In the genomic region with DNA sequence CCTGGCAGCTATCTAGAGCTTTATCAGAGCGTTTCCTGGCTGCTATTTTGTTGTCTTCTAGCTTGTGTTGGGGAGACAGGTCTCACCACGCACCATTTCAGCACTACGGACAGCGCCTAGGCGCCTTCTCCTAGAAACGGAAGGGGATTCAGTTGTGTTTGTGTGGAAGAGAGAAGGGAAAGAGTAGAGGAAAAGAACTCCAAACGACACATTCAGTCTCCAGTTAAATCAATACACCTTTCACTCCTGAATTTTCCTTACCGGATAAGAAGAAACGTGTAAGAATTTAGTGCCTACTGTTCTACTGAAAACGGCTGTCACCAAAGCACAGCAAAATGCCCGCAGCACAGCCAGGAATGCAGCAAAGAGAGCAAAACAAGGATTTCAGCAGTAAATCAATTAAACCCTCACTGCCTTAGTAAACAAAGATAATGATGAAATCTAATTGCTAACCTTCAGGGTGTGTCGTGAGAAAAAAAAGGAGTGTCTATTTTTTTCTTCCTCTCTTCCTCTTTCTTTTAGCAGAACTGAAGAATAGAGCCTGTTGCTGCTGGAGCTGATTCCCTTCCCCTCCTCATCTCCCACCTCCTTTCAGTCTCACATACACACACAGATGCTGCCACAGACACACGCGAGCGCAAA, we compare ENCODE assay signal across 8 cellular contexts. TPM values are rescaled to one million over a fixed set of nuclear protein-coding genes. Genes with fewer than 3 reads are reported as not detected.
DNase-seq lines count a peak whose midpoint lies in the region; ATAC-seq and TF ChIP-seq lines count a peak whose summit lies in the region.

No MANE protein-coding gene starts in this region.

- H4K20me1 ChIP-seq in SK-N-SH (ENCODE audit: insufficient read depth) = no peaks in the 10 kb centered on the region

- CTCF ChIA-PET in SK-N-SH (lab: Yijun Ruan, JAX) = no interaction called here

- no peaks in the 10 kb centered on the region for H3K9me2 ChIP-seq in SK-N-SH

- H3K4me1 ChIP-seq in SK-N-SH (ENCODE audit: control insufficient read depth in 1 of 2, insufficient read depth in 2 of 2, low read depth in 1 of 2, low read length in 1 of 2) = peaks cover 0 to 6% of the 10 kb centered on the region in 2 experiments; a peak in 2 of 4 replicates

- no peak overlapping the region for H3K9ac ChIP-seq in SK-N-SH

- POLR2A ChIA-PET in SK-N-SH (lab: Yijun Ruan, JAX) = no interaction called here

- TF ChIP-seq CTCF in SK-N-SH (IDR thresholded peaks at IDR 0.05) = no peak
- no peak for TF ChIP-seq CTCF in kidney epithelial cell (IDR thresholded peaks at IDR 0.05; ENCODE audit: insufficient read depth, low read length, poor library complexity, severe bottlenecking)

- H3K4me2 ChIP-seq in SK-N-SH = peak overlapping the region; percentile 81

- H3F3A ChIP-seq in SK-N-SH (replicated peaks; ENCODE audit: insufficient read depth) = no peaks in the 10 kb centered on the region

- H3K27ac ChIP-seq in SK-N-SH (ENCODE audit: low read depth in 2 of 2, low read length in 1 of 2) (no peak overlapping the region), caudate nucleus (ENCODE audit: low read depth, low read length) (peak overlapping the region; percentile 73)

- H3K36me3 ChIP-seq in SK-N-SH (replicated peaks in 1 of 2; ENCODE audit: control insufficient read depth in 1 of 2, insufficient read depth in 2 of 2, low read length in 1 of 2) (no peaks in the 10 kb centered on the region), kidney epithelial cell (ENCODE audit: control insufficient read depth, insufficient read depth, low read length) (no peaks in the 10 kb centered on the region)

- H2AFZ ChIP-seq in SK-N-SH (ENCODE audit: low read depth) = no peak overlapping the region

- H3K9me3 ChIP-seq in SK-N-SH = no peaks in the 10 kb centered on the region

- ATAC-seq in GM19351 (IDR thresholded peaks at IDR 0.05; ENCODE audit: unreplicated experiment) = no peak

- TF ChIP-seq RAD21 in SK-N-SH (IDR thresholded peaks at IDR 0.05; ENCODE audit: low read length) = no peak

- no peaks in the 10 kb centered on the region for H3K27me3 ChIP-seq in SK-N-SH (ENCODE audit: insufficient read depth)
- H3K27me3 ChIP-seq in kidney epithelial cell (ENCODE audit: control insufficient read depth, insufficient read depth, low read length) = peaks cover 9% of the 10 kb centered on the region

- no peak for TF ChIP-seq EP300 in SK-N-SH (IDR thresholded peaks at IDR 0.05; ENCODE audit: borderline replicate concordance in 1 of 2, low read depth in 1 of 2, low read length in 1 of 2)

- H3K79me2 ChIP-seq in SK-N-SH (ENCODE audit: insufficient read depth) = no peaks in the 10 kb centered on the region

- WGBS in SK-N-SH (ENCODE audit: low lambda C conversion rate) = 12% methylated on average over 15 of the region's 15 CpGs

- peak; percentile 65 for DNase-seq in activated effector memory CD4-positive, alpha-beta T cell treated with anti-CD3 and anti-CD28 coated beads, Interleukin-2, amount 50 U/mL, for 16 hours
- no peak for DNase-seq in activated effector memory CD4-positive, alpha-beta T cell treated with Interleukin-2 at 50 U/mL for 16 hours
- DNase-seq in SK-N-SH (peak; percentile 27), caudate nucleus (lab: John Stamatoyannopoulos, UW) (peak in 37 of 61 donors; percentile 1 to 47 (median 11)), kidney epithelial cell (ENCODE audit: low read depth) (no peak), COR-L47 (lab: John Stamatoyannopoulos, UW) (no peak)
- peak; percentile 16 to 29 for DNase-seq in stimulated activated CD4-positive, alpha-beta T cell treated with anti-CD3 and anti-CD28 coated beads, Interleukin-2, amount 100 ng/mL, for 48 hours

- H3K4me3 ChIP-seq in SK-N-SH (ENCODE audit: low read depth in 2 of 2, low read length in 1 of 2) (peak overlapping the region; percentile 37 to 54; a peak in 3 of 4 replicates), kidney epithelial cell (ENCODE audit: low read depth, low read length) (peak overlapping the region; percentile 24)

TF ChIP-seq in SK-N-SH, 30 proteins besides CTCF, POLR2A, EP300 and RAD21:
- TF ChIP-seq FOXM1 (IDR thresholded peaks at IDR 0.05; ENCODE audit: low read depth) = no peak
- TF ChIP-seq YY1 (IDR thresholded peaks at IDR 0.05; ENCODE audit: low read depth) = no peak
- TF ChIP-seq, protein P1, sequence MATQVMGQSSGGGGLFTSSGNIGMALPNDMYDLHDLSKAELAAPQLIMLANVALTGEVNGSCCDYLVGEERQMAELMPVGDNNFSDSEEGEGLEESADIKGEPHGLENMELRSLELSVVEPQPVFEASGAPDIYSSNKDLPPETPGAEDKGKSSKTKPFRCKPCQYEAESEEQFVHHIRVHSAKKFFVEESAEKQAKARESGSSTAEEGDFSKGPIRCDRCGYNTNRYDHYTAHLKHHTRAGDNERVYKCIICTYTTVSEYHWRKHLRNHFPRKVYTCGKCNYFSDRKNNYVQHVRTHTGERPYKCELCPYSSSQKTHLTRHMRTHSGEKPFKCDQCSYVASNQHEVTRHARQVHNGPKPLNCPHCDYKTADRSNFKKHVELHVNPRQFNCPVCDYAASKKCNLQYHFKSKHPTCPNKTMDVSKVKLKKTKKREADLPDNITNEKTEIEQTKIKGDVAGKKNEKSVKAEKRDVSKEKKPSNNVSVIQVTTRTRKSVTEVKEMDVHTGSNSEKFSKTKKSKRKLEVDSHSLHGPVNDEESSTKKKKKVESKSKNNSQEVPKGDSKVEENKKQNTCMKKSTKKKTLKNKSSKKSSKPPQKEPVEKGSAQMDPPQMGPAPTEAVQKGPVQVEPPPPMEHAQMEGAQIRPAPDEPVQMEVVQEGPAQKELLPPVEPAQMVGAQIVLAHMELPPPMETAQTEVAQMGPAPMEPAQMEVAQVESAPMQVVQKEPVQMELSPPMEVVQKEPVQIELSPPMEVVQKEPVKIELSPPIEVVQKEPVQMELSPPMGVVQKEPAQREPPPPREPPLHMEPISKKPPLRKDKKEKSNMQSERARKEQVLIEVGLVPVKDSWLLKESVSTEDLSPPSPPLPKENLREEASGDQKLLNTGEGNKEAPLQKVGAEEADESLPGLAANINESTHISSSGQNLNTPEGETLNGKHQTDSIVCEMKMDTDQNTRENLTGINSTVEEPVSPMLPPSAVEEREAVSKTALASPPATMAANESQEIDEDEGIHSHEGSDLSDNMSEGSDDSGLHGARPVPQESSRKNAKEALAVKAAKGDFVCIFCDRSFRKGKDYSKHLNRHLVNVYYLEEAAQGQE (IDR thresholded peaks at IDR 0.05; ENCODE audit: low read depth, low read length) = peak; percentile 99
- no peak for TF ChIP-seq GATA2 (CRISPR knock-in tag; IDR thresholded peaks at IDR 0.05)
- TF ChIP-seq SMC3 (IDR thresholded peaks at IDR 0.05; ENCODE audit: low read depth, low read length) = no peak
- TF ChIP-seq, protein P2, sequence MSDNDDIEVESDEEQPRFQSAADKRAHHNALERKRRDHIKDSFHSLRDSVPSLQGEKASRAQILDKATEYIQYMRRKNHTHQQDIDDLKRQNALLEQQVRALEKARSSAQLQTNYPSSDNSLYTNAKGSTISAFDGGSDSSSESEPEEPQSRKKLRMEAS (IDR thresholded peaks at IDR 0.05; ENCODE audit: low read depth) = 0 out of 2 replicates have a peak, but pooled peaks have one; percentile 35
- TF ChIP-seq NRF1 (IDR thresholded peaks at IDR 0.05; ENCODE audit: low read depth, low read length) = no peak

RNA-seq across cellular contexts. Expression of a gene that starts 0.4 kb away (rescaled TPM):
- polyA plus RNA-seq in SK-N-SH (2012; rRNA removed) = 0.02 and 0.05 TPM in 2 replicates
- 0.01 and 0.04 TPM in 2 replicates for polyA plus RNA-seq in SK-N-SH (2012; cell fraction: cytosol; rRNA removed)
- polyA plus RNA-seq in SK-N-SH (2012; cell fraction: nucleus; rRNA removed) = not detected in 2 replicates
- 0.14 TPM in 1 of 2 replicates, not detected in the other for total RNA-seq in kidney epithelial cell

RNA-seq across cellular contexts. Expression of a gene that starts 13.0 kb away (rescaled TPM):
- polyA plus RNA-seq in SK-N-SH (2012; rRNA removed) = 11.6 and 17.6 TPM in 2 replicates
- polyA plus RNA-seq in SK-N-SH (2012; cell fraction: cytosol; rRNA removed) = 13.5 and 18.6 TPM in 2 replicates
- 31.0 and 43.6 TPM in 2 replicates for polyA plus RNA-seq in SK-N-SH (2012; cell fraction: nucleus; rRNA removed)
- 34.6 and 45.9 TPM in 2 replicates for total RNA-seq in kidney epithelial cell

RNA-seq across cellular contexts. Expression of a gene that starts 15.0 kb away (rescaled TPM):
- polyA plus RNA-seq in SK-N-SH (2012; rRNA removed) = not detected in 2 replicates
- not detected in 2 replicates for polyA plus RNA-seq in SK-N-SH (2012; cell fraction: cytosol; rRNA removed)
- polyA plus RNA-seq in SK-N-SH (2012; cell fraction: nucleus; rRNA removed) = not detected in 2 replicates
- not detected in 2 replicates for total RNA-seq in kidney epithelial cell

Comparison
In these comparisons a context has a peak if more than half of its experiments do, and no peak if none do; other contexts are left out.
1. DNase-seq: peak in activated effector memory CD4-positive, alpha-beta T cell treated with anti-CD3 and anti-CD28 coated beads, Interleukin-2, amount 50 U/mL, for 16 hours (single experiment), SK-N-SH (single experiment), caudate nucleus (37 of 61) and stimulated activated CD4-positive, alpha-beta T cell treated with anti-CD3 and anti-CD28 coated beads, Interleukin-2, amount 100 ng/mL, for 48 hours (2 of 2); none in activated effector memory CD4-positive, alpha-beta T cell treated with Interleukin-2 at 50 U/mL for 16 hours (single experiment), kidney epithelial cell (single experiment) and COR-L47 (single experiment).